11 cellular contexts compared by ENCODE assay signal in the genomic region with DNA sequence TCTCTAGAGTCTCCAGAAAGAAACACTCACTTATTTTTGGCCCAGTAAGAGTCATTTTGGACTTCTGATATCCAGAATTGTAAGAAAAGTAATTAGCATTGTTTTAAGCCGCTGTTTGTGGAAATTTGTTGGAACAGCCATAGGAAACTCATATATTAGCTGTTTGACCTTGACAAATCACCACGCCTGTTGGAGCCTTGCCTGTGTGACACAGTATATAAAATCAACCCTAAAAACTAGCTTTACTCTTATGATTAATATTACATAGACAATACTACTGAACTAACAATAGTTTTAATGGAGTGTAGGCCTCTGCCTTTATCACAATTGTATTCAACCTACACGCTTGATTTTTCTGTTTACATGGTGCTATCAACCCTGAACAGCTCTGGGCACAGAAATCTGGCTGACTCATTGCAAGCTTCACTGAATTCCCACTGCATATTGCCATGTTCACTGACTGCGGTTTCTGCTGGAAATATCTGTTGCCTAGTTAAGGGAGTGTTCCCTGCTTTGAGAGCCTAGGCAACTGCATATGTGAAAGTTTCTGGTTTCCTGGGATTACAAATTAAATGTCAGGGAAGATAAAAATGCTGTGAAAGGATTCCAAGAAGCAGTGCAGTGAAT.
DNase-seq lines count a peak whose midpoint lies in the region; ATAC-seq and TF ChIP-seq lines count a peak whose summit lies in the region.
"Had no signal": no experiment of that assay in that cellular context is flagged by ENCODE, and none has a peak within 500 bp of the region (broad histone marks: within the 10 kb centered on the region; RNA-seq: fewer than 3 reads in every experiment).

No MANE protein-coding gene starts in this region.

- H3K27ac ChIP-seq in HUES6 (ENCODE audit: low read depth, low read length) (peak overlapping the region; percentile 18; the same call in 1 of the 2 replicates), hepatocyte (peak overlapping the region; percentile 15), skeletal muscle tissue (ENCODE audit: low read depth, low read length) (peak overlapping the region; percentile 51)
- no peak overlapping the region for H3K27ac ChIP-seq in CD8-positive, alpha-beta T cell (ENCODE audit: low read depth, low read length)
- H3K27ac ChIP-seq: cardiac muscle cell had no signal

- no peaks in the 10 kb centered on the region for H3K27me3 Mint-ChIP-seq in CD8-positive, alpha-beta T cell (ENCODE audit: low read depth)
- no peaks in the 10 kb centered on the region for H3K27me3 Mint-ChIP-seq in stimulated activated memory B cell treated with anti-CD40 and anti-IgM and Interleukin-4, amounts not matched to agents 10 μg/mL and 1 μg/mL and 100 μg/mL, for 72 hours

- no peaks in the 10 kb centered on the region for H3K4me1 Mint-ChIP-seq in CD8-positive, alpha-beta T cell (ENCODE audit: low read depth)
- no peaks in the 10 kb centered on the region for H3K4me1 Mint-ChIP-seq in stimulated activated memory B cell treated with anti-CD40 and anti-IgM and Interleukin-4, amounts not matched to agents 10 μg/mL and 1 μg/mL and 100 μg/mL, for 72 hours

- intact Hi-C loops in CD8-positive, alpha-beta T cell (cut with DNase I, micrococcal nuclease) = no loop called here

- WGBS in hepatocyte (ENCODE audit: low lambda C conversion rate, missing lambda C conversion rate) = 60% methylated on average over 4 of the region's 4 CpGs

- H3K9me3 ChIP-seq in HUES6 (ENCODE audit: control insufficient read depth, insufficient read depth, low read depth, low read length) (no peaks in the 10 kb centered on the region), hepatocyte (ENCODE audit: low read depth) (no peaks in the 10 kb centered on the region), skeletal muscle tissue (ENCODE audit: control insufficient read depth in 3 of 3, low read length in 3 of 3) (no peaks in the 10 kb centered on the region)
- H3K9me3 ChIP-seq in CD8-positive, alpha-beta T cell (ENCODE audit: low read length) = no peaks in the 10 kb centered on the region

- no peaks in the 10 kb centered on the region for H4K20me1 ChIP-seq in hepatocyte (ENCODE audit: insufficient read depth, poor library complexity, severe bottlenecking)

- H3K4me3 Mint-ChIP-seq in CD8-positive, alpha-beta T cell = no peak overlapping the region
- H3K4me3 Mint-ChIP-seq in stimulated activated memory B cell treated with anti-CD40 and anti-IgM and Interleukin-4, amounts not matched to agents 10 μg/mL and 1 μg/mL and 100 μg/mL, for 72 hours = no peak overlapping the region

- no peak for TF ChIP-seq CTCF in hepatocyte (IDR thresholded peaks at IDR 0.05; ENCODE audit: poor library complexity)
- TF ChIP-seq CTCF in CD8-positive, alpha-beta T cell (IDR thresholded peaks at IDR 0.05) = no peak

- POLR2A ChIA-PET in CD8-positive, alpha-beta T cell (lab: Charles Lee) = no interaction called here

- H3K27me3 ChIP-seq in HUES6 (ENCODE audit: control insufficient read depth, insufficient read depth, low read length) (no peaks in the 10 kb centered on the region), hepatocyte (no peaks in the 10 kb centered on the region), skeletal muscle tissue (ENCODE audit: control insufficient read depth in 3 of 3, insufficient read depth in 3 of 3, low read length in 3 of 3) (no peaks in the 10 kb centered on the region)
- no peaks in the 10 kb centered on the region for H3K27me3 ChIP-seq in CD8-positive, alpha-beta T cell (ENCODE audit: insufficient read depth, low read length)
- H3K27me3 ChIP-seq: cardiac muscle cell had no signal

- no peak overlapping the region for H2AFZ ChIP-seq in hepatocyte

- CTCF ChIA-PET in CD8-positive, alpha-beta T cell (lab: Charles Lee) = no interaction called here

- H3K9ac ChIP-seq in HUES6 (ENCODE audit: low read length) = no peak overlapping the region
- H3K9ac ChIP-seq in skeletal muscle tissue (ENCODE audit: low read depth in 1 of 3, low read length in 3 of 3) = no peak overlapping the region

- ATAC-seq in CD8-positive, alpha-beta T cell = no peak
- no peak for ATAC-seq in GM19395 (IDR thresholded peaks at IDR 0.05; ENCODE audit: unreplicated experiment)
- no peak for ATAC-seq in stimulated activated memory B cell treated with anti-CD40 and anti-IgM and Interleukin-4, amounts not matched to agents 10 μg/mL and 1 μg/mL and 100 μg/mL, for 72 hours

- H3K9me2 ChIP-seq in hepatocyte (replicated peaks; ENCODE audit: insufficient read depth) = no peaks in the 10 kb centered on the region

- no peaks in the 10 kb centered on the region for H3K9me3 Mint-ChIP-seq in CD8-positive, alpha-beta T cell
- H3K9me3 Mint-ChIP-seq in stimulated activated memory B cell treated with anti-CD40 and anti-IgM and Interleukin-4, amounts not matched to agents 10 μg/mL and 1 μg/mL and 100 μg/mL, for 72 hours = peaks cover 6% of the 10 kb centered on the region

- H3K36me3 ChIP-seq in HUES6 (ENCODE audit: control insufficient read depth, insufficient read depth, low read length) = no peaks in the 10 kb centered on the region
- no peaks in the 10 kb centered on the region for H3K36me3 ChIP-seq in hepatocyte (replicated peaks; ENCODE audit: insufficient read depth, low read depth)
- H3K36me3 ChIP-seq in skeletal muscle tissue (ENCODE audit: control insufficient read depth in 3 of 3, insufficient read depth in 3 of 3, low read length in 3 of 3) = no peaks in the 10 kb centered on the region
- H3K36me3 ChIP-seq in CD8-positive, alpha-beta T cell (ENCODE audit: insufficient read depth, low read length) = no peaks in the 10 kb centered on the region
- H3K36me3 ChIP-seq: cardiac muscle cell had no signal

- no peak overlapping the region for H3K4me2 ChIP-seq in hepatocyte

- H3K4me1 ChIP-seq in HUES6 (ENCODE audit: control insufficient read depth, insufficient read depth, low read length) = no peaks in the 10 kb centered on the region; the same call in 1 of the 2 replicates
- H3K4me1 ChIP-seq in hepatocyte (ENCODE audit: insufficient read depth) = no peaks in the 10 kb centered on the region
- H3K4me1 ChIP-seq in skeletal muscle tissue (ENCODE audit: control insufficient read depth in 3 of 3, insufficient read depth in 3 of 3, low read length in 3 of 3) = peaks cover 2 to 24% (median 3%) of the 10 kb centered on the region in 3 donors
- H3K4me1 ChIP-seq in CD8-positive, alpha-beta T cell (ENCODE audit: insufficient read depth, low read length) = no peaks in the 10 kb centered on the region

- peak; percentile 33 for DNase-seq in amniotic epithelial cell (ENCODE audit: low read depth)
- peak; percentile 41 for DNase-seq in hepatocyte (ENCODE audit: low spot score)
- DNase-seq in CD8-positive, alpha-beta T cell = no peak
- DNase-seq in NCI-H774 (lab: John Stamatoyannopoulos, UW) = no peak
- DNase-seq: activated CD4-positive, CD25-positive, alpha-beta regulatory T cell treated with anti-CD3 and anti-CD28 coated beads, Interleukin-2, amount 50 U/mL, for 72 hours; NCI-H2081 had no signal

- H3K79me2 ChIP-seq in hepatocyte = no peaks in the 10 kb centered on the region

- H3K27ac Mint-ChIP-seq in CD8-positive, alpha-beta T cell = no peak overlapping the region
- H3K27ac Mint-ChIP-seq in stimulated activated memory B cell treated with anti-CD40 and anti-IgM and Interleukin-4, amounts not matched to agents 10 μg/mL and 1 μg/mL and 100 μg/mL, for 72 hours = no peak overlapping the region

- H3K4me3 ChIP-seq in HUES6 (ENCODE audit: low read depth, low read length) (no peak overlapping the region), hepatocyte (no peak overlapping the region), skeletal muscle tissue (ENCODE audit: low read length in 3 of 3) (no peak overlapping the region)
- no peak overlapping the region for H3K4me3 ChIP-seq in CD8-positive, alpha-beta T cell (ENCODE audit: low read depth, low read length)
- H3K4me3 ChIP-seq: cardiac muscle cell had no signal

- H3K36me3 Mint-ChIP-seq in CD8-positive, alpha-beta T cell = no peaks in the 10 kb centered on the region
- H3K36me3 Mint-ChIP-seq in stimulated activated memory B cell treated with anti-CD40 and anti-IgM and Interleukin-4, amounts not matched to agents 10 μg/mL and 1 μg/mL and 100 μg/mL, for 72 hours = no peaks in the 10 kb centered on the region

Comparison
In these comparisons a context has a peak if more than half of its experiments do, and no peak if none do; other contexts are left out.
1. DNase-seq: peak in amniotic epithelial cell (single experiment) and hepatocyte (single experiment); none in CD8-positive, alpha-beta T cell (0 of 7) and NCI-H774 (single experiment).